In the genomic region with DNA sequence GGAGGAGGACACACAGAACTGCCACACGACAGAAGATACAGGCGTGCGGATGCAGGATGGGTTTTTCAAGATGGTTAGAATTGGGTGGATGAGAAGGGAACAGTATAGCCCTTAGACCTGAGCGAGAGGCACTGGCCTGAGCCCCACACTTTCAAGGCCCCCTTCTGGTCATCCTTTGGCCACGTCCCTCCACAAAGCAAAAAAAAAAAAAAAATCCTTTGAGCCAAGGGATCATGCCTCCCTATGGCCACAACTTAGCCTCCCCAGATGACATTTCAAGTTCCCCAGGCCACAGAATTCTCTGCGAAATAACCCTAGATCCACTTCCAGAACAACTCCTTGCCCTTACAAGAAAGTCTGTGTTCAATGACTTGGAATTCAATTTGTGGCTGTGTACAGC, we compare ENCODE assay signal across 22 cellular contexts. TPM values are rescaled to one million over a fixed set of nuclear protein-coding genes. Genes with fewer than 3 reads are reported as not detected.
"Had no signal": no experiment of that assay in that cellular context is flagged by ENCODE, and none has a peak within 500 bp of the region (broad histone marks: within the 10 kb centered on the region; RNA-seq: fewer than 3 reads in every experiment).

No MANE protein-coding gene starts in this region.

- H2AFZ ChIP-seq: parathyroid adenoma had no signal

- H3K4me3 ChIP-seq: tibial nerve had no signal

- DNase-seq: activated CD4-positive, alpha-beta T cell treated with anti-CD3 and anti-CD28 coated beads for 1 hour; activated CD4-positive, alpha-beta T cell treated with anti-CD3 and anti-CD28 coated beads, Interleukin-2, amount 50 U/mL, for 1 hour; activated T-cell treated with anti-CD3 and anti-CD28 coated beads, Interleukin-2, amount 50 U/mL, for 1 hour; aorta; central memory CD4-positive, alpha-beta T cell; dermis blood vessel endothelial cell; effector CD8-positive, alpha-beta T cell; foreskin melanocyte; glutamatergic neuron; hippocampal formation; midbrain; right cardiac atrium; stimulated activated CD4-positive, alpha-beta T cell treated with anti-CD3 and anti-CD28 coated beads, Interleukin-1b, Interleukin-23, amount 100 ng/mL, for 48 hours; stimulated activated naive CD8-positive, alpha-beta T cell treated with anti-CD3 and anti-CD28 coated beads, Interleukin-15, amount 100 ng/mL, for 72 hours had no signal

- H3K36me3 Mint-ChIP-seq: activated naive CD4-positive, alpha-beta T cell treated with anti-CD3 and anti-CD28 coated beads, Interleukin-2, amount 50 U/mL, for 72 hours; natural killer cell treated with Interleukin-12 subunit alpha and Interleukin-12 subunit beta and Interleukin-15 and Interleukin-18, amount 100 ng/mL, for 72 hours had no signal

- H3K4me1 Mint-ChIP-seq: stimulated activated naive CD8-positive, alpha-beta T cell treated with anti-CD3 and anti-CD28 coated beads, Interleukin-15, amount 100 ng/mL, for 72 hours had no signal

- H3K27ac Mint-ChIP-seq: activated naive CD4-positive, alpha-beta T cell treated with anti-CD3 and anti-CD28 coated beads, Interleukin-2, amount 50 U/mL, for 72 hours; natural killer cell treated with Interleukin-12 subunit alpha and Interleukin-12 subunit beta and Interleukin-15 and Interleukin-18, amount 100 ng/mL, for 72 hours; stimulated activated naive CD8-positive, alpha-beta T cell treated with anti-CD3 and anti-CD28 coated beads, Interleukin-15, amount 100 ng/mL, for 72 hours; T-helper 2 cell treated with Interferon-gamma antibody and Interleukin-4, amounts not matched to agents 5 μg/mL and 100 μg/mL, for 36 hours had no signal

- H3K4me3 Mint-ChIP-seq: natural killer cell treated with Interleukin-12 subunit alpha and Interleukin-12 subunit beta and Interleukin-15 and Interleukin-18, amount 100 ng/mL, for 72 hours; stimulated activated naive CD8-positive, alpha-beta T cell treated with anti-CD3 and anti-CD28 coated beads, Interleukin-15, amount 100 ng/mL, for 72 hours; T-helper 2 cell treated with Interferon-gamma antibody and Interleukin-4, amounts not matched to agents 5 μg/mL and 100 μg/mL, for 36 hours had no signal

- H3K36me3 ChIP-seq: tibial nerve had no signal

- H3K79me2 ChIP-seq: parathyroid adenoma had no signal

- H3K27ac ChIP-seq: parathyroid adenoma, tibial nerve, VCaP had no signal

- H3K9me3 Mint-ChIP-seq: activated naive CD4-positive, alpha-beta T cell treated with anti-CD3 and anti-CD28 coated beads, Interleukin-2, amount 50 U/mL, for 72 hours; natural killer cell treated with Interleukin-12 subunit alpha and Interleukin-12 subunit beta and Interleukin-15 and Interleukin-18, amount 100 ng/mL, for 72 hours; stimulated activated naive CD8-positive, alpha-beta T cell treated with anti-CD3 and anti-CD28 coated beads, Interleukin-15, amount 100 ng/mL, for 72 hours; T-helper 2 cell treated with Interferon-gamma antibody and Interleukin-4, amounts not matched to agents 5 μg/mL and 100 μg/mL, for 36 hours had no signal

- H3K27me3 ChIP-seq: tibial nerve had no signal

- ATAC-seq: activated naive CD4-positive, alpha-beta T cell treated with anti-CD3 and anti-CD28 coated beads, Interleukin-2, amount 50 U/mL, for 72 hours; esophagus mucosa; natural killer cell treated with Interleukin-12 subunit alpha and Interleukin-12 subunit beta and Interleukin-15 and Interleukin-18, amount 100 ng/mL, for 72 hours; right cardiac atrium; stimulated activated naive CD8-positive, alpha-beta T cell treated with anti-CD3 and anti-CD28 coated beads, Interleukin-15, amount 100 ng/mL, for 72 hours had no signal

- H3K9me3 ChIP-seq: tibial nerve had no signal

RNA-seq across cellular contexts. Expression of a gene that starts 30.4 kb away (rescaled TPM):
- total RNA-seq: activated naive CD4-positive, alpha-beta T cell treated with anti-CD3 and anti-CD28 coated beads, Interleukin-2, amount 50 U/mL, for 72 hours; natural killer cell treated with Interleukin-12 subunit alpha and Interleukin-12 subunit beta and Interleukin-15 and Interleukin-18, amount 100 ng/mL, for 72 hours; pulmonary artery endothelial cell had no signal
- polyA plus RNA-seq: aorta had no signal
